In genomic region chr20:50848341-50848808, GRCh38 we compare ENCODE assay signal across 8 cellular contexts. TPM values are rescaled to one million over a fixed set of nuclear protein-coding genes. Genes with fewer than 3 reads are reported as not detected.
DNase-seq lines count a peak whose midpoint lies in the region; ATAC-seq and TF ChIP-seq lines count a peak whose summit lies in the region.

No MANE protein-coding gene starts in this region.

- ATAC-seq in GM21737 (IDR thresholded peaks at IDR 0.05; ENCODE audit: unreplicated experiment) (peak; percentile 6), Right ventricle myocardium superior (ENCODE audit: poor library complexity) (peak; percentile 78), GM18505 (IDR thresholded peaks at IDR 0.05; ENCODE audit: unreplicated experiment) (no peak), HG02973 (IDR thresholded peaks at IDR 0.05; ENCODE audit: unreplicated experiment) (no peak)

- H3K4me3 Mint-ChIP-seq in activated naive CD8-positive, alpha-beta T cell treated with anti-CD3 and anti-CD28 coated beads for 36 hours = no peak overlapping the region

- H3K36me3 Mint-ChIP-seq in activated naive CD8-positive, alpha-beta T cell treated with anti-CD3 and anti-CD28 coated beads for 36 hours = peaks cover 5% of the 10 kb centered on the region

- no peaks in the 10 kb centered on the region for H3K9me3 Mint-ChIP-seq in activated naive CD8-positive, alpha-beta T cell treated with anti-CD3 and anti-CD28 coated beads for 36 hours

- DNase-seq in activated naive CD8-positive, alpha-beta T cell treated with anti-CD3 and anti-CD28 coated beads for 36 hours = no peak
- DNase-seq in Right ventricle myocardium superior = peak; percentile 50
- peak; percentile 84 for DNase-seq in retinal pigment epithelial cell (ENCODE audit: low read depth)
- DNase-seq in KG1 (lab: John Stamatoyannopoulos, UW) = no peak
- no peak for DNase-seq in OCI-M2 (lab: John Stamatoyannopoulos, UW; ENCODE audit: unreplicated experiment)

- TF ChIP-seq POLR2A in GM18505 (IDR thresholded peaks at IDR 0.05; ENCODE audit: borderline replicate concordance, extremely low read depth, insufficient read depth, insufficient read length) = no peak

- H3K4me1 Mint-ChIP-seq in activated naive CD8-positive, alpha-beta T cell treated with anti-CD3 and anti-CD28 coated beads for 36 hours = peaks cover 32% of the 10 kb centered on the region

- intact Hi-C loops in Right ventricle myocardium superior (cut with DNase I) = no loop called here

- no peak for TF ChIP-seq CTCF in retinal pigment epithelial cell (conservative IDR thresholded peaks at IDR 0.05; ENCODE audit: low read depth, low read length)

- H3K27ac Mint-ChIP-seq in activated naive CD8-positive, alpha-beta T cell treated with anti-CD3 and anti-CD28 coated beads for 36 hours = peak overlapping the region; percentile 63

- no peaks in the 10 kb centered on the region for H3K27me3 Mint-ChIP-seq in activated naive CD8-positive, alpha-beta T cell treated with anti-CD3 and anti-CD28 coated beads for 36 hours

- no peak overlapping the region for H3K4me3 ChIP-seq in retinal pigment epithelial cell (ENCODE audit: low read length)

RNA-seq across cellular contexts. Expression of gene BCAS4, which starts 53.5 kb away (rescaled TPM):
- total RNA-seq in activated naive CD8-positive, alpha-beta T cell treated with anti-CD3 and anti-CD28 coated beads for 36 hours = 10 to 100 TPM; 27.1 to 28.9 TPM
- total RNA-seq in Right ventricle myocardium superior = 2.6 TPM

Comparison
In these comparisons a context has a peak if more than half of its experiments do, and no peak if none do; other contexts are left out.
1. ATAC-seq: peak in GM21737 (single experiment) and Right ventricle myocardium superior (single experiment); none in GM18505 (single experiment) and HG02973 (single experiment).
2. DNase-seq: peak in Right ventricle myocardium superior (single experiment) and retinal pigment epithelial cell (single experiment); none in activated naive CD8-positive, alpha-beta T cell treated with anti-CD3 and anti-CD28 coated beads for 36 hours (single experiment), KG1 (single experiment) and OCI-M2 (single experiment).